Comparison of ENCODE assay signal across 13 cellular contexts in genomic region chr15:93331545-93332117, GRCh38.
DNase-seq lines count a peak whose midpoint lies in the region; ATAC-seq and TF ChIP-seq lines count a peak whose summit lies in the region.
"Had no signal": no experiment of that assay in that cellular context is flagged by ENCODE, and none has a peak within 500 bp of the region (broad histone marks: within the 10 kb centered on the region; RNA-seq: fewer than 3 reads in every experiment).

No MANE protein-coding gene starts in this region.

- intact Hi-C loops in sigmoid colon (cut with DNase I): loop anchor here (10.0 kb wide), 1 partner anchor 187 kb away; no protein-coding TSS in a partner anchor

- peak; percentile 19 for DNase-seq in NCI-H2107 treated with DMSO at 0.1 percent for 48 hours (lab: John Stamatoyannopoulos, UW; ENCODE audit: unreplicated experiment)
- no peak for DNase-seq in NCI-H2107 (lab: John Stamatoyannopoulos, UW)
- peak; percentile 56 for DNase-seq in NCI-H345 (lab: John Stamatoyannopoulos, UW)
- DNase-seq in iPS DF 6.9 (ENCODE audit: low read depth, low spot score): peak; percentile 61
- peak; percentile 73 for DNase-seq in sigmoid colon
- no peak for DNase-seq in anterior cingulate cortex (lab: John Stamatoyannopoulos, UW)
- DNase-seq in substantia nigra (lab: John Stamatoyannopoulos, UW): no peak
- DNase-seq: activated CD4-positive, alpha-beta T cell treated with anti-CD3 and anti-CD28 coated beads for 36 hours; activated T-cell treated with anti-CD3 and anti-CD28 coated beads, Interleukin-2, amount 50 U/mL, for 72 hours; DMS79 treated with DMSO at 0.1 percent for 48 hours; kidney glomerular epithelial cell had no signal

- H3K4me1 ChIP-seq in iPS DF 6.9 (ENCODE audit: control insufficient read depth, insufficient read depth, low read length) (peaks cover 12% of the 10 kb centered on the region; the same call in 1 of the 2 replicates), sigmoid colon (peaks cover 0 to 28% (median 18%) of the 10 kb centered on the region in 4 donors)

- H3K4me3 ChIP-seq in iPS DF 6.9 (ENCODE audit: low read length) (peak overlapping the region; percentile 24; the same call in 1 of the 2 replicates), sigmoid colon (no peak overlapping the region)

- no peak for TF ChIP-seq POLR2A in sigmoid colon (IDR thresholded peaks at IDR 0.05)

- ATAC-seq in HG03520 (IDR thresholded peaks at IDR 0.05; ENCODE audit: unreplicated experiment): no peak
- ATAC-seq: activated CD4-positive, alpha-beta T cell treated with anti-CD3 and anti-CD28 coated beads for 36 hours; activated T-cell treated with anti-CD3 and anti-CD28 coated beads, Interleukin-2, amount 50 U/mL, for 72 hours; natural killer cell treated with Interleukin-12 subunit alpha and Interleukin-12 subunit beta and Interleukin-15 and Interleukin-18, amount 100 ng/mL, for 72 hours had no signal

- H3K27ac ChIP-seq in iPS DF 6.9 (ENCODE audit: low read length) (no peak overlapping the region), sigmoid colon (peak overlapping the region in 2 of 4 donors; percentile 60 to 65), substantia nigra (ENCODE audit: low read depth, low read length, poor library complexity, severe bottlenecking) (no peak overlapping the region)

- H3K36me3 ChIP-seq in iPS DF 6.9 (ENCODE audit: control insufficient read depth, insufficient read depth, low read length) (no peaks in the 10 kb centered on the region), sigmoid colon (no peaks in the 10 kb centered on the region)

- TF ChIP-seq EP300 in sigmoid colon (IDR thresholded peaks at IDR 0.05): peak in 1 of 4 donors; percentile 59

- TF ChIP-seq CTCF in sigmoid colon (IDR thresholded peaks at IDR 0.05): no peak

- no CpG with 5 or more reads among the region's 9 CpGs for WGBS in iPS DF 6.9 (ENCODE audit: insufficient coverage, insufficient read length)
- WGBS in sigmoid colon, 2 donors: 14 to 46% methylated on average over 9 of the region's 9 CpGs

- no peaks in the 10 kb centered on the region for H3K9me3 ChIP-seq in iPS DF 6.9 (ENCODE audit: control insufficient read depth, insufficient read depth, low read length)
- no peaks in the 10 kb centered on the region for H3K9me3 ChIP-seq in sigmoid colon

- H3K27me3 ChIP-seq in iPS DF 6.9 (ENCODE audit: control insufficient read depth, insufficient read depth, low read length) (peaks cover 21% of the 10 kb centered on the region), sigmoid colon (no peaks in the 10 kb centered on the region)

Comparison
In these comparisons a context has a peak if more than half of its experiments do, and no peak if none do; other contexts are left out.
1. DNase-seq: peak in NCI-H2107 treated with DMSO at 0.1 percent for 48 hours (single experiment), NCI-H345 (single experiment), iPS DF 6.9 (single experiment) and sigmoid colon (single experiment); none in NCI-H2107 (single experiment), anterior cingulate cortex (0 of 58) and substantia nigra (0 of 49).